ENCODE assay signal across 11 cellular contexts in genomic region chr18:55244520-55244919, GRCh38.
A peak's percentile ranks its signal among the peaks of the same experiment; 100 is the strongest.
DNase-seq lines count a peak whose midpoint lies in the region; ATAC-seq and TF ChIP-seq lines count a peak whose summit lies in the region.
"Had no signal": no experiment of that assay in that cellular context is flagged by ENCODE, and none has a peak within 500 bp of the region (broad histone marks: within the 10 kb centered on the region; RNA-seq: fewer than 3 reads in every experiment).

No MANE protein-coding gene starts in this region.

- WGBS in heart left ventricle, 4 donors, result 44 to 55% (median 50%) methylated on average over 5 of the region's 5 CpGs

- peaks cover 12 to 97% (median 72%) of the 10 kb centered on the region in 12 donors for H3K4me1 ChIP-seq in heart left ventricle
- peaks cover 23 to 56% of the 10 kb centered on the region in 2 donors for H3K4me1 ChIP-seq in gastrocnemius medialis

- H3K9me3 ChIP-seq in heart left ventricle (no peaks in the 10 kb centered on the region), gastrocnemius medialis (no peaks in the 10 kb centered on the region)
- H3K9me3 ChIP-seq: SJCRH30 had no signal

- H3K27ac ChIP-seq in heart left ventricle, result peak overlapping the region; percentile 49 to 82 (median 76)
- peak overlapping the region; percentile 38 to 71 (median 68) for H3K27ac ChIP-seq in gastrocnemius medialis
- H3K27ac ChIP-seq: SJCRH30, VCaP had no signal

- no peaks in the 10 kb centered on the region for H3K27me3 ChIP-seq in heart left ventricle
- no peaks in the 10 kb centered on the region for H3K27me3 ChIP-seq in gastrocnemius medialis
- H3K27me3 ChIP-seq: SJCRH30 had no signal

- TF ChIP-seq POLR2A in heart left ventricle (IDR thresholded peaks at IDR 0.05) (no peak), gastrocnemius medialis (IDR thresholded peaks at IDR 0.05) (no peak)

- peak; percentile 35 for DNase-seq in NCI-H748 (lab: John Stamatoyannopoulos, UW; ENCODE audit: unreplicated experiment)
- no peak for DNase-seq in NCI-H748 treated with DMSO at 0.1 percent for 48 hours (lab: John Stamatoyannopoulos, UW)
- DNase-seq in heart left ventricle, result no peak
- no peak for DNase-seq in gastrocnemius medialis
- no peak for DNase-seq in AG20443 (ENCODE audit: low spot score)
- DNase-seq in HCEC 1CT, result no peak
- DNase-seq: effector CD8-positive, alpha-beta T cell had no signal

- TF ChIP-seq CTCF in heart left ventricle (IDR thresholded peaks at IDR 0.05) (no peak), gastrocnemius medialis (IDR thresholded peaks at IDR 0.05 in 4 of 5, conservative IDR thresholded peaks at IDR 0.05 in 1 of 5) (no peak)

- H3K36me3 ChIP-seq in heart left ventricle (peaks cover 0 to 56% (median 15%) of the 10 kb centered on the region in 9 donors), gastrocnemius medialis (no peaks in the 10 kb centered on the region)

- in situ Hi-C loops in gastrocnemius medialis (cut with MboI; ENCODE audit: low sequenced_read_pairs in 4 of 4), result loop anchor here in 3 of 4 donors (25.0 kb wide), 5 partner anchors 93 to 1343 kb away; partner anchors contain the start of gene TCF4 (in 3 of the 3)

- intact Hi-C loops in heart left ventricle (cut with DNase I) (loop anchor here in 9 of 10 donors (5.0 to 10.0 kb wide), 6 partner anchors 78 to 540 kb away; partner anchors contain the start of gene TCF4 (in 1 of the 9)), gastrocnemius medialis (cut with DNase I; ENCODE audit: low total_unique reads) (no loop called here)

- ATAC-seq in heart left ventricle (peak in 3 of 4 donors; percentile 38 to 64 (median 46)), gastrocnemius medialis (no peak), GM19395 (IDR thresholded peaks at IDR 0.05; ENCODE audit: unreplicated experiment) (no peak), HG03521 (IDR thresholded peaks at IDR 0.05; ENCODE audit: unreplicated experiment) (no peak)

- peak overlapping the region in 2 of 12 donors; percentile 10 to 11 for H3K4me3 ChIP-seq in heart left ventricle
- no peak overlapping the region for H3K4me3 ChIP-seq in gastrocnemius medialis
- H3K4me3 ChIP-seq: SJCRH30 had no signal

Comparison
In these comparisons a context has a peak if more than half of its experiments do, and no peak if none do; other contexts are left out.
1. ATAC-seq: peak in heart left ventricle (3 of 4); none in gastrocnemius medialis (0 of 2), GM19395 (single experiment) and HG03521 (single experiment).